In genomic region chr10:22618081-22618785, GRCh38 we compare ENCODE assay signal across 1 cellular context.
TF ChIP-seq lines count a peak whose summit lies in the region.

No MANE protein-coding gene starts in this region.

TF ChIP-seq in SK-N-SH treated with all-trans-retinoic acid at 6 μM for 48 hours, 23 proteins besides CTCF, POLR2A, EP300 and RAD21 (continued from another document):
- no peak for TF ChIP-seq ARNTL (CRISPR knock-in tag; IDR thresholded peaks at IDR 0.05; ENCODE audit: borderline replicate concordance, low read depth)
- peak; percentile 89 for TF ChIP-seq ISL1 (CRISPR knock-in tag; IDR thresholded peaks at IDR 0.05)
- no peak for TF ChIP-seq ZFP3 (CRISPR knock-in tag; IDR thresholded peaks at IDR 0.05)
- TF ChIP-seq CSRNP3 (CRISPR knock-in tag; IDR thresholded peaks at IDR 0.05) = no peak
- TF ChIP-seq CSDC2 (CRISPR knock-in tag; IDR thresholded peaks at IDR 0.05) = no peak
- no peak for TF ChIP-seq SNAI2 (CRISPR knock-in tag; IDR thresholded peaks at IDR 0.05)
- TF ChIP-seq CREB5 (CRISPR knock-in tag; IDR thresholded peaks at IDR 0.05; ENCODE audit: low read depth) = peak; percentile 55; the same call in 1 of the 2 replicates
- peak; percentile 79; the same call in 1 of the 2 replicates for TF ChIP-seq TCF4 (CRISPR knock-in tag; IDR thresholded peaks at IDR 0.05; ENCODE audit: borderline replicate concordance)
- TF ChIP-seq TSHZ2 (CRISPR knock-in tag; IDR thresholded peaks at IDR 0.05) = 0 out of 2 replicates have a peak, but pooled peaks have one; percentile 58
TF ChIP-seq in SK-N-SH treated with all-trans-retinoic acid at 6 μM for 48 hours: peak in this region for 5.
